In the genomic region with DNA sequence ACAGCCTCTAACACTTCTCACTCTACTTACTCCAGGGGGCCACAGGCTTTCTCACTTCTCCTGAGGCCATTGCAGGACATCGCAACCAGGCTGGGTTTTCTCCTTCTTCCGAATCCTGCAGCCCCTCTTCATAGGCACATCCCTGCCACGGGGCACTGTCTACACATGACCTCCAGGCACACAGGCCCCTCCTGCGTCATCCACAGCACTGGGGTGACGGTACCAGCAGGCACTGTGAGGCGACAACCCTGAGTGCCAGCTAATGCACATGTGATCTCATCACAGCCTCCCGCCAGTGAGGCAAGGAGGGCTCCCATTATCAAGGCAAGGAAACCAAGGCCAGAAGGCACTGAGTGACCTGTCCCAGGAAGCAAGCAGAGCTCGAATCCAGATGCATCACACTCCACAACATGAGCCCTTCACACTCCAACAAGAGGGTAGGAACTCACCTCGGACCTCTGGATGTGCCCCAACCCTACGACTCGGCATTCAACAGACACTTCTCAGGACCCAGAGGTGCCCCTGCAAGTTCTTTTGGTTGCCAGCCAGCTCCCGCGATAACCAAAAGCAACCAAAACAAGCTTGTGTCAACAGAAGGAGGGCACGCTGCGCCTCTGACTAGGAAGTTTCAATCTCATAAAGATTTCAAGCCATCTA, we compare ENCODE assay signal across 10 cellular contexts. TPM values are rescaled to one million over a fixed set of nuclear protein-coding genes. Genes with fewer than 3 reads are reported as not detected.
DNase-seq lines count a peak whose midpoint lies in the region; ATAC-seq and TF ChIP-seq lines count a peak whose summit lies in the region.
"Had no signal": no experiment of that assay in that cellular context is flagged by ENCODE, and none has a peak within 500 bp of the region (broad histone marks: within the 10 kb centered on the region; RNA-seq: fewer than 3 reads in every experiment).

No MANE protein-coding gene starts in this region.

- peaks cover 12% of the 10 kb centered on the region for H3K9me3 ChIP-seq in lower lobe of right lung
- H3K9me3 ChIP-seq in suprapubic skin = no peaks in the 10 kb centered on the region

- TF ChIP-seq EP300 in suprapubic skin (IDR thresholded peaks at IDR 0.05) = no peak

- H3K27ac ChIP-seq in lower lobe of right lung (peak overlapping the region; percentile 77), suprapubic skin (peak overlapping the region; percentile 44)

- DNase-seq in NCI-H1417 (lab: John Stamatoyannopoulos, UW) = peak in 2 of 3 experiments; percentile 48 to 73
- DNase-seq in NCI-H1417 treated with DMSO at 0.1 percent for 48 hours (lab: John Stamatoyannopoulos, UW) = no peak
- peak; percentile 91 for DNase-seq in RPMI8226
- DNase-seq in lower lobe of right lung = peak; percentile 71
- peak in 1 of 2 donors; percentile 68 for DNase-seq in suprapubic skin (ENCODE audit: low spot score in 2 of 2)
- DNase-seq in stimulated activated naive CD8-positive, alpha-beta T cell treated with anti-CD3 and anti-CD28 coated beads, Interleukin-15, Interleukin-2, amounts not matched to agents 100 U/mL and 50 U/mL, for 24 hours = no peak
- DNase-seq in occipital lobe (lab: John Stamatoyannopoulos, UW) = no peak
- DNase-seq: activated T-cell treated with anti-CD3 and anti-CD28 coated beads for 4 hours, HFFc6 had no signal

- ATAC-seq in lower lobe of right lung (peak; percentile 33 to 47), GM21526 (IDR thresholded peaks at IDR 0.05; ENCODE audit: low FRiP score, unreplicated experiment) (no peak)
- ATAC-seq in stimulated activated naive CD8-positive, alpha-beta T cell treated with anti-CD3 and anti-CD28 coated beads, Interleukin-15, Interleukin-2, amounts not matched to agents 100 U/mL and 50 U/mL, for 24 hours = no peak

- H3K36me3 ChIP-seq in lower lobe of right lung (no peaks in the 10 kb centered on the region), suprapubic skin (no peaks in the 10 kb centered on the region)

- no peak overlapping the region for H3K4me3 ChIP-seq in lower lobe of right lung
- H3K4me3 ChIP-seq in suprapubic skin = no peak overlapping the region

- intact Hi-C loops in lower lobe of right lung (cut with DNase I) = no loop called here

- H3K27me3 ChIP-seq in lower lobe of right lung (ENCODE audit: low read depth) = no peaks in the 10 kb centered on the region
- no peaks in the 10 kb centered on the region for H3K27me3 ChIP-seq in suprapubic skin

- TF ChIP-seq CTCF in lower lobe of right lung (IDR thresholded peaks at IDR 0.05) (no peak), suprapubic skin (IDR thresholded peaks at IDR 0.05) (no peak)

- WGBS in suprapubic skin = 77% methylated on average over 13 of the region's 15 CpGs

- H3K4me1 ChIP-seq in lower lobe of right lung = peaks cover 33% of the 10 kb centered on the region
- H3K4me1 ChIP-seq in suprapubic skin = peaks cover 4% of the 10 kb centered on the region

- no peak for TF ChIP-seq POLR2A in suprapubic skin (IDR thresholded peaks at IDR 0.05)

RNA-seq across cellular contexts. Expression of a gene that starts 16.7 kb away (rescaled TPM):
- total RNA-seq in lower lobe of right lung = 57.7 TPM
- total RNA-seq in suprapubic skin = 10 to 100 TPM in 3 of 4 donors, 1 to 10 TPM in 1; 6.2 to 24.0 (median 18.3) TPM
- total RNA-seq in occipital lobe = 13.6 TPM

Comparison
In these comparisons a context has a peak if more than half of its experiments do, and no peak if none do; other contexts are left out.
1. DNase-seq: peak in NCI-H1417 (2 of 3), RPMI8226 (single experiment) and lower lobe of right lung (single experiment); none in NCI-H1417 treated with DMSO at 0.1 percent for 48 hours (single experiment), stimulated activated naive CD8-positive, alpha-beta T cell treated with anti-CD3 and anti-CD28 coated beads, Interleukin-15, Interleukin-2, amounts not matched to agents 100 U/mL and 50 U/mL, for 24 hours (single experiment) and occipital lobe (single experiment).
2. ATAC-seq: peak in lower lobe of right lung (2 of 2); none in stimulated activated naive CD8-positive, alpha-beta T cell treated with anti-CD3 and anti-CD28 coated beads, Interleukin-15, Interleukin-2, amounts not matched to agents 100 U/mL and 50 U/mL, for 24 hours (single experiment) and GM21526 (single experiment).